ENCODE assay signal across 27 cellular contexts in the genomic region with DNA sequence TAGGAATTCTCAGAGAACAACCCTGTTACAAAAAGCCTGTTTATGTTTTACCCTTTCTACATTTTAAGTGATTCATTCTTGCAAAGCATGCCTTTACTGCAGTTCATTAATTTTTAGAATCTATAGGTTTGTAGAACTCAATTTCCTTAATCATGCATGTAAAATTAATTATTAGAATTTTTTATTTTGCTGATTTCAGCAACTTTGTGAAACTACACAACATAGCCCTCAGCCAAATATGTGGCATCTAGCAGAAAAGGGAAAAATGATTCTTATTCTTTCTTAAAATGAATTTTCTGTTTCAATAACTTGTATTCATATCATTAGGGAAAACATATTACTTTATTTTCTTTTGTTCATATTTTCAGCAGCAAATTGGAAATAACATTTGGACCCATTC.
"Had no signal": no experiment of that assay in that cellular context is flagged by ENCODE, and none has a peak within 500 bp of the region (broad histone marks: within the 10 kb centered on the region; RNA-seq: fewer than 3 reads in every experiment).

No MANE protein-coding gene starts in this region.

- ATAC-seq: effector memory CD8-positive, alpha-beta T cell; esophagus mucosa; foreskin keratinocyte; gastrocnemius medialis; gastroesophageal sphincter; heart left ventricle; heart right ventricle had no signal

- H3K79me2 ChIP-seq: hepatocyte had no signal

- H3K27ac ChIP-seq: colonic mucosa, coronary artery, dorsolateral prefrontal cortex, epithelial cell of prostate, esophagus muscularis mucosa, esophagus squamous epithelium, foreskin keratinocyte, gastrocnemius medialis, gastroesophageal sphincter, heart left ventricle, heart right ventricle, hepatocyte had no signal

- DNase-seq: colonic mucosa; cortex of kidney; dermis blood vessel endothelial cell; dorsolateral prefrontal cortex; effector CD4-positive, alpha-beta T cell; effector CD8-positive, alpha-beta T cell; effector memory CD4-positive, alpha-beta T cell; effector memory CD8-positive, alpha-beta T cell; endodermal cell; erythroblast; esophagus squamous epithelium; foreskin fibroblast; foreskin keratinocyte; foreskin melanocyte; gastrocnemius medialis; glutamatergic neuron; head of caudate nucleus; heart left ventricle; heart right ventricle had no signal

- H3K4me3 ChIP-seq: colonic mucosa, coronary artery, dorsolateral prefrontal cortex, esophagus muscularis mucosa, esophagus squamous epithelium, gastrocnemius medialis, gastroesophageal sphincter, heart left ventricle, heart right ventricle, hepatocyte had no signal

- H3K27me3 ChIP-seq: colonic mucosa, foreskin keratinocyte, gastrocnemius medialis, heart left ventricle, hepatocyte had no signal

- FAIRE-seq: endothelial cell of umbilical vein, frontal cortex had no signal

- H3K4me2 ChIP-seq: hepatocyte had no signal

- H2AFZ ChIP-seq: hepatocyte had no signal

- H3K9me3 ChIP-seq: colonic mucosa, esophagus muscularis mucosa, esophagus squamous epithelium, gastrocnemius medialis, gastroesophageal sphincter, heart left ventricle, heart right ventricle had no signal

- H3K4me1 ChIP-seq: colonic mucosa, esophagus muscularis mucosa, esophagus squamous epithelium, foreskin keratinocyte, gastrocnemius medialis, gastroesophageal sphincter, heart left ventricle, heart right ventricle had no signal

- H3K36me3 ChIP-seq: colonic mucosa, esophagus muscularis mucosa, esophagus squamous epithelium, gastrocnemius medialis, gastroesophageal sphincter, heart left ventricle, heart right ventricle had no signal
